21 cellular contexts compared by ENCODE assay signal in the genomic region with DNA sequence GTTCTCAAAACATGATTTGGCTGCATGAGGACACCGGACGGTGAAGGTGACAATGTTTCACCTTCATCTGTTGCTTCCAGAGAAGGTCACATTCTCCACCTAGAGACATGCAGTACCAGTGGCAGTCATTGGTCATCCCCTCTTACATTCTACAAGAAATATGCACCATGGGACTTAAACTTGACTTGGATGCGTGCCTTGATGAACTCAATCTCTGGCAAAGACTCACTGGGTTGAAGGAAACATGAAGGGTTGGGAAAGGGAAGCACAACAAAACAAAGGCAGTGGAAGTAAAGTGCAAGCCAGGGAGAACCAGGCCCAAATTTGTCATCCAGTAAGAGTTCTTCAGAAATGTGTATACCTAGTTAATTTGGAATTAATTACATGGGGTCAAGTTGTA. TPM values are rescaled to one million over a fixed set of nuclear protein-coding genes. Genes with fewer than 3 reads are reported as not detected.
DNase-seq lines count a peak whose midpoint lies in the region; ATAC-seq and TF ChIP-seq lines count a peak whose summit lies in the region.
"Had no signal": no experiment of that assay in that cellular context is flagged by ENCODE, and none has a peak within 500 bp of the region (broad histone marks: within the 10 kb centered on the region; RNA-seq: fewer than 3 reads in every experiment).

No MANE protein-coding gene starts in this region.

- CTCF ChIA-PET in CD8-positive, alpha-beta memory T cell (lab: Charles Lee): no interaction called here

- peaks cover 62% of the 10 kb centered on the region for H3K4me1 Mint-ChIP-seq in activated T-cell treated with anti-CD3 and anti-CD28 coated beads, Interleukin-2, amount 50 U/mL, for 72 hours (ENCODE audit: low read depth)
- H3K4me1 Mint-ChIP-seq in activated T-cell treated with anti-CD3 and anti-CD28 coated beads, Interleukin-2, amount 50 U/mL, for 4 hours (ENCODE audit: low read depth): peaks cover 77% of the 10 kb centered on the region
- peaks cover 61 to 86% (median 83%) of the 10 kb centered on the region in 3 donors for H3K4me1 Mint-ChIP-seq in CD8-positive, alpha-beta memory T cell
- H3K4me1 Mint-ChIP-seq: CD14-positive monocyte had no signal

- peaks cover 80% of the 10 kb centered on the region for H3K36me3 ChIP-seq in CD8-positive, alpha-beta memory T cell (ENCODE audit: insufficient read depth, low read length)
- peaks cover 100% of the 10 kb centered on the region for H3K36me3 ChIP-seq in neutrophil
- H3K36me3 ChIP-seq: esophagus squamous epithelium, thyroid gland had no signal

- H3K9me3 Mint-ChIP-seq in activated T-cell treated with anti-CD3 and anti-CD28 coated beads, Interleukin-2, amount 50 U/mL, for 72 hours: peaks cover 0 to 1% of the 10 kb centered on the region in 2 donors
- H3K9me3 Mint-ChIP-seq in activated T-cell treated with anti-CD3 and anti-CD28 coated beads, Interleukin-2, amount 50 U/mL, for 4 hours: no peaks in the 10 kb centered on the region
- no peaks in the 10 kb centered on the region for H3K9me3 Mint-ChIP-seq in CD8-positive, alpha-beta memory T cell
- H3K9me3 Mint-ChIP-seq: CD14-positive monocyte had no signal

- H3K27ac Mint-ChIP-seq in activated T-cell treated with anti-CD3 and anti-CD28 coated beads, Interleukin-2, amount 50 U/mL, for 72 hours: peak overlapping the region; percentile 69
- peak overlapping the region; percentile 2 to 90 (median 70) for H3K27ac Mint-ChIP-seq in CD8-positive, alpha-beta memory T cell
- H3K27ac Mint-ChIP-seq: nephron progenitor cell, progenitor cell of endocrine pancreas had no signal

- no peak overlapping the region for H3K27ac ChIP-seq in CD8-positive, alpha-beta memory T cell (ENCODE audit: low read depth, low read length)
- H3K27ac ChIP-seq in caudate nucleus (ENCODE audit: low read depth, low read length) (peak overlapping the region; percentile 91), neutrophil (peak overlapping the region; percentile 22)
- H3K27ac ChIP-seq: esophagus squamous epithelium had no signal

- peaks cover 18 to 34% of the 10 kb centered on the region in 2 donors for H3K36me3 Mint-ChIP-seq in activated T-cell treated with anti-CD3 and anti-CD28 coated beads, Interleukin-2, amount 50 U/mL, for 72 hours (ENCODE audit: insufficient read depth in 2 of 2)
- peaks cover 59% of the 10 kb centered on the region for H3K36me3 Mint-ChIP-seq in activated T-cell treated with anti-CD3 and anti-CD28 coated beads, Interleukin-2, amount 50 U/mL, for 4 hours (ENCODE audit: insufficient read depth)
- peaks cover 19 to 91% (median 51%) of the 10 kb centered on the region in 3 donors for H3K36me3 Mint-ChIP-seq in CD8-positive, alpha-beta memory T cell

- peaks cover 48% of the 10 kb centered on the region for H3K4me1 ChIP-seq in CD8-positive, alpha-beta memory T cell (ENCODE audit: insufficient read depth, low read length)
- no peaks in the 10 kb centered on the region for H3K4me1 ChIP-seq in neutrophil (ENCODE audit: control insufficient read depth in 1 of 2, insufficient read depth in 1 of 2, low read depth in 1 of 2, low read length in 1 of 2)

- no peaks in the 10 kb centered on the region for H3K27me3 ChIP-seq in CD8-positive, alpha-beta memory T cell (ENCODE audit: insufficient read depth, low read length, poor library complexity, severe bottlenecking)
- no peaks in the 10 kb centered on the region for H3K27me3 ChIP-seq in neutrophil
- H3K27me3 ChIP-seq: esophagus squamous epithelium, spleen, thyroid gland had no signal

- POLR2A ChIA-PET in CD8-positive, alpha-beta memory T cell (lab: Charles Lee): interaction anchor here (0.6 kb wide), 2 partner anchors 14 to 17 kb away, joined by 3 read pairs; no protein-coding TSS in a partner anchor

- no peak for TF ChIP-seq CTCF in neutrophil (IDR thresholded peaks at IDR 0.05)

- no peaks in the 10 kb centered on the region for H3K27me3 Mint-ChIP-seq in activated T-cell treated with anti-CD3 and anti-CD28 coated beads, Interleukin-2, amount 50 U/mL, for 72 hours (ENCODE audit: low read depth)
- no peaks in the 10 kb centered on the region for H3K27me3 Mint-ChIP-seq in activated T-cell treated with anti-CD3 and anti-CD28 coated beads, Interleukin-2, amount 50 U/mL, for 4 hours (ENCODE audit: low read depth)
- peaks cover 0 to 5% of the 10 kb centered on the region in 2 donors for H3K27me3 Mint-ChIP-seq in CD8-positive, alpha-beta memory T cell
- H3K27me3 Mint-ChIP-seq: progenitor cell of endocrine pancreas had no signal

- no peak for DNase-seq in activated T-cell treated with anti-CD3 and anti-CD28 coated beads, Interleukin-2, amount 50 U/mL, for 72 hours
- no peak for DNase-seq in activated T-cell treated with anti-CD3 and anti-CD28 coated beads, Interleukin-2, amount 50 U/mL, for 4 hours
- no peak for DNase-seq in CD8-positive, alpha-beta memory T cell
- DNase-seq in caudate nucleus (lab: John Stamatoyannopoulos, UW): no peak
- no peak for DNase-seq in central memory CD4-positive, alpha-beta T cell
- DNase-seq: activated CD8-positive, alpha-beta memory T cell treated with anti-CD3 and anti-CD28 coated beads, Interleukin-2, amount 50 U/mL, for 48 hours; esophagus squamous epithelium; NCI-H1694; NCI-H774; nephron progenitor cell; spleen; T1000; thyroid gland had no signal

- ATAC-seq in activated T-cell treated with anti-CD3 and anti-CD28 coated beads, Interleukin-2, amount 50 U/mL, for 72 hours (replicated peaks in 1 of 2): no peak
- no peak for ATAC-seq in activated T-cell treated with anti-CD3 and anti-CD28 coated beads, Interleukin-2, amount 50 U/mL, for 4 hours
- ATAC-seq in esophagus mucosa: no peak
- no peak for ATAC-seq in HG03097 (IDR thresholded peaks at IDR 0.05; ENCODE audit: low FRiP score, unreplicated experiment)

- H3K4me3 ChIP-seq in CD8-positive, alpha-beta memory T cell (ENCODE audit: low read length): no peak overlapping the region
- H3K4me3 ChIP-seq in neutrophil (ENCODE audit: low read depth in 1 of 2, low read length in 1 of 2): no peak overlapping the region
- H3K4me3 ChIP-seq: esophagus squamous epithelium, spleen, thyroid gland had no signal

- no peak overlapping the region for H3K4me3 Mint-ChIP-seq in activated T-cell treated with anti-CD3 and anti-CD28 coated beads, Interleukin-2, amount 50 U/mL, for 72 hours
- no peak overlapping the region for H3K4me3 Mint-ChIP-seq in activated T-cell treated with anti-CD3 and anti-CD28 coated beads, Interleukin-2, amount 50 U/mL, for 4 hours
- peak overlapping the region in 1 of 7 donors; percentile 12 for H3K4me3 Mint-ChIP-seq in CD8-positive, alpha-beta memory T cell
- H3K4me3 Mint-ChIP-seq: CD14-positive monocyte, nephron progenitor cell had no signal

- no peaks in the 10 kb centered on the region for H3K9me3 ChIP-seq in CD8-positive, alpha-beta memory T cell (ENCODE audit: low read length)
- no peaks in the 10 kb centered on the region for H3K9me3 ChIP-seq in neutrophil
- H3K9me3 ChIP-seq: esophagus squamous epithelium, spleen, thyroid gland had no signal

RNA-seq across cellular contexts. Expression of a gene that starts 39.4 kb away (rescaled TPM):
- not detected for total RNA-seq in activated T-cell treated with anti-CD3 and anti-CD28 coated beads, Interleukin-2, amount 50 U/mL, for 72 hours
- not detected for total RNA-seq in activated T-cell treated with anti-CD3 and anti-CD28 coated beads, Interleukin-2, amount 50 U/mL, for 4 hours
- under 1 TPM in 1 of 2 experiments, not detected in 1; 0.55 TPM for total RNA-seq in CD8-positive, alpha-beta memory T cell
- 0.78 TPM for polyA plus RNA-seq in CD8-positive, alpha-beta memory T cell
- not detected for total RNA-seq in esophagus mucosa
- total RNA-seq: A673, esophagus squamous epithelium, H4, MCF 10A, progenitor cell of endocrine pancreas, thyroid gland had no signal
